Comparison of ENCODE assay signal across 9 cellular contexts in the genomic region with DNA sequence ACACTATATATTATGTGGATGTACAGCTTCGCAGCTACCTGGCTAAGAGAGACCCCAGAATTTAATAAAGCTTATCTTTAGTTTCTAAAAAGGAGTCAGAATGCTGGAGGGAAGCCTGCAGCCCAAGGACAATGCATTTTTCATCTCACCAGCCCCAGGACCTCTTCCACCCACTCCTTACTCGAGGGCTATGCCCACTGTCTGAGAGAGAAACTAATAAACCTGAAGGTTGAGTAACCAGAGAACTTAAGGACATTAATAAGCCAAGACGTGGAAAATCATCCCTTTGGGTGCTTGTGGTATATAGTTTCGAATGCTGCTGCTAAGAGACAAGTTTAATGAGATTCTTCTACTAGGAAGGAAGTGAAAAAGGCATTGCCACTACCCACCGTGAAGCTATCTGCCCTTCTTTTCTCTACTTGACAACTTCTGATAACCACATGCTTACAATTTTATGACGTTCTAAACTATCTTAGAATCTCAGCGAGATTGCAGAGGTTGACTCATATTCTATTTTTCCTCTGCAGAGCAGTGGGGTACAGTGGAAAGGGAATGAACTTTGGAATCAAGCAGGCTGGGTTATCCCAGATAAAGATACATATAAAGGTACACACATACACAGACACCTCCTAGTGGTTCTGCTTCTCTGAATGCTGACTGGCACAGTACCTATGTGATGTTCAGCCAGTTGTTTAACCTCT. TPM values are rescaled to one million over a fixed set of nuclear protein-coding genes. Genes with fewer than 3 reads are reported as not detected.
DNase-seq lines count a peak whose midpoint lies in the region; ATAC-seq, FAIRE-seq and TF ChIP-seq lines count a peak whose summit lies in the region.
"Had no signal": no experiment of that assay in that cellular context is flagged by ENCODE, and none has a peak within 500 bp of the region (broad histone marks: within the 10 kb centered on the region; RNA-seq: fewer than 3 reads in every experiment).

No MANE protein-coding gene starts in this region.

- no peak for FAIRE-seq in astrocyte (lab: Jason Lieb, UNC)
- FAIRE-seq: TTC549 had no signal

- no peaks in the 10 kb centered on the region for H3K36me3 ChIP-seq in astrocyte (ENCODE audit: insufficient read depth, low read length)
- no peaks in the 10 kb centered on the region for H3K36me3 ChIP-seq in body of pancreas (replicated peaks in 1 of 2; ENCODE audit: insufficient read depth in 1 of 2, low read depth in 2 of 2)

- H3K4me2 ChIP-seq in astrocyte (ENCODE audit: low read length) = peak overlapping the region; percentile 3

- H3K36me3 Mint-ChIP-seq in activated T-cell treated with anti-CD3 and anti-CD28 coated beads, Interleukin-2, amount 50 U/mL, for 24 hours (ENCODE audit: low read depth) = peaks cover 43% of the 10 kb centered on the region
- no peaks in the 10 kb centered on the region for H3K36me3 Mint-ChIP-seq in astrocyte (ENCODE audit: low read depth, unreplicated experiment)
- H3K36me3 Mint-ChIP-seq in stimulated activated naive B cell treated with anti-CD40 and anti-IgM and Interleukin-4, amounts not matched to agents 10 μg/mL and 1 μg/mL and 100 μg/mL, for 72 hours = no peaks in the 10 kb centered on the region

- H3K4me3 ChIP-seq in astrocyte (ENCODE audit: insufficient read depth, low read depth, low read length) (no peak overlapping the region), body of pancreas (no peak overlapping the region)

- H3K9ac ChIP-seq in astrocyte (ENCODE audit: low read length) = no peak overlapping the region

- intact Hi-C loops in body of pancreas (cut with DNase I) = no loop called here

- H3K27ac Mint-ChIP-seq in activated T-cell treated with anti-CD3 and anti-CD28 coated beads, Interleukin-2, amount 50 U/mL, for 24 hours = peak overlapping the region; percentile 86
- no peak overlapping the region for H3K27ac Mint-ChIP-seq in astrocyte (ENCODE audit: unreplicated experiment)
- H3K27ac Mint-ChIP-seq in stimulated activated naive B cell treated with anti-CD40 and anti-IgM and Interleukin-4, amounts not matched to agents 10 μg/mL and 1 μg/mL and 100 μg/mL, for 72 hours = peak overlapping the region; percentile 79

- no peak for TF ChIP-seq POLR2A in body of pancreas (IDR thresholded peaks at IDR 0.05)

- 52 to 69% methylated on average over 7 of the region's 7 CpGs for WGBS in body of pancreas, 2 donors

- H3K27me3 Mint-ChIP-seq in activated T-cell treated with anti-CD3 and anti-CD28 coated beads, Interleukin-2, amount 50 U/mL, for 24 hours = no peaks in the 10 kb centered on the region
- H3K27me3 Mint-ChIP-seq in astrocyte (ENCODE audit: low read depth, unreplicated experiment) = no peaks in the 10 kb centered on the region
- H3K27me3 Mint-ChIP-seq in stimulated activated naive B cell treated with anti-CD40 and anti-IgM and Interleukin-4, amounts not matched to agents 10 μg/mL and 1 μg/mL and 100 μg/mL, for 72 hours = peaks cover 5 to 21% of the 10 kb centered on the region in 2 donors

- no peak for DNase-seq in activated T-cell treated with anti-CD3 and anti-CD28 coated beads, Interleukin-2, amount 50 U/mL, for 24 hours
- no peak for DNase-seq in activated T-cell treated with anti-CD3 and anti-CD28 coated beads for 4 hours
- no peak for DNase-seq in astrocyte (ENCODE audit: low read depth)
- DNase-seq in stimulated activated naive B cell treated with anti-CD40 and anti-IgM and Interleukin-4, amounts not matched to agents 10 μg/mL and 1 μg/mL and 100 μg/mL, for 72 hours = peak; percentile 32
- no peak for DNase-seq in NCI-H748 (lab: John Stamatoyannopoulos, UW; ENCODE audit: unreplicated experiment)
- no peak for DNase-seq in body of pancreas
- DNase-seq in NCI-H526 (lab: John Stamatoyannopoulos, UW) = no peak

- H3K4me1 ChIP-seq in astrocyte (ENCODE audit: insufficient read depth, low read length) (peaks cover 20% of the 10 kb centered on the region), body of pancreas (peaks cover 7% of the 10 kb centered on the region)

- peaks cover 56% of the 10 kb centered on the region for H3K4me1 Mint-ChIP-seq in activated T-cell treated with anti-CD3 and anti-CD28 coated beads, Interleukin-2, amount 50 U/mL, for 24 hours (ENCODE audit: low read depth)
- peaks cover 15% of the 10 kb centered on the region for H3K4me1 Mint-ChIP-seq in astrocyte (ENCODE audit: low read depth, unreplicated experiment)
- peaks cover 14 to 40% of the 10 kb centered on the region in 2 donors for H3K4me1 Mint-ChIP-seq in stimulated activated naive B cell treated with anti-CD40 and anti-IgM and Interleukin-4, amounts not matched to agents 10 μg/mL and 1 μg/mL and 100 μg/mL, for 72 hours

- no peak overlapping the region for H2AFZ ChIP-seq in astrocyte (ENCODE audit: low read depth, low read length)

- H3K27ac ChIP-seq in astrocyte (ENCODE audit: low read depth, low read length) = no peak overlapping the region
- no peak overlapping the region for H3K27ac ChIP-seq in body of pancreas

- peak overlapping the region; percentile 55 for H3K4me3 Mint-ChIP-seq in activated T-cell treated with anti-CD3 and anti-CD28 coated beads, Interleukin-2, amount 50 U/mL, for 24 hours
- H3K4me3 Mint-ChIP-seq in astrocyte (ENCODE audit: unreplicated experiment) = no peak overlapping the region
- peak overlapping the region; percentile 43 to 60 for H3K4me3 Mint-ChIP-seq in stimulated activated naive B cell treated with anti-CD40 and anti-IgM and Interleukin-4, amounts not matched to agents 10 μg/mL and 1 μg/mL and 100 μg/mL, for 72 hours

- H3K27me3 ChIP-seq in astrocyte (ENCODE audit: insufficient read depth, low read length) (no peaks in the 10 kb centered on the region), body of pancreas (no peaks in the 10 kb centered on the region)

- ATAC-seq in HG03432 (IDR thresholded peaks at IDR 0.05; ENCODE audit: unreplicated experiment) (peak; percentile 28), body of pancreas (no peak)
- ATAC-seq in stimulated activated naive B cell treated with anti-CD40 and anti-IgM and Interleukin-4, amounts not matched to agents 10 μg/mL and 1 μg/mL and 100 μg/mL, for 72 hours (replicated peaks) = peak; percentile 50 to 59

- no peaks in the 10 kb centered on the region for H3K9me3 Mint-ChIP-seq in activated T-cell treated with anti-CD3 and anti-CD28 coated beads, Interleukin-2, amount 50 U/mL, for 24 hours
- H3K9me3 Mint-ChIP-seq in astrocyte (ENCODE audit: unreplicated experiment) = no peaks in the 10 kb centered on the region
- H3K9me3 Mint-ChIP-seq in stimulated activated naive B cell treated with anti-CD40 and anti-IgM and Interleukin-4, amounts not matched to agents 10 μg/mL and 1 μg/mL and 100 μg/mL, for 72 hours = no peaks in the 10 kb centered on the region

- no peaks in the 10 kb centered on the region for H4K20me1 ChIP-seq in astrocyte (ENCODE audit: insufficient read depth, low read length)

- peaks cover 6% of the 10 kb centered on the region for H3K79me2 ChIP-seq in astrocyte (ENCODE audit: insufficient read depth, low read length)

- no peaks in the 10 kb centered on the region for H3K9me3 ChIP-seq in astrocyte (ENCODE audit: insufficient read depth, low read depth, low read length)
- H3K9me3 ChIP-seq in body of pancreas = no peaks in the 10 kb centered on the region

- TF ChIP-seq CTCF in astrocyte (IDR thresholded peaks at IDR 0.05; ENCODE audit: insufficient read depth, low read depth, low read length) (no peak), body of pancreas (IDR thresholded peaks at IDR 0.05) (no peak)

RNA-seq across cellular contexts. Expression of a gene that starts 3.3 kb away (rescaled TPM):
- total RNA-seq in astrocyte (23.1 and 26.9 TPM in 2 replicates), body of pancreas (10 to 100 TPM; 12.5 to 15.0 TPM)
